11 cellular contexts compared by ENCODE assay signal in the genomic region with DNA sequence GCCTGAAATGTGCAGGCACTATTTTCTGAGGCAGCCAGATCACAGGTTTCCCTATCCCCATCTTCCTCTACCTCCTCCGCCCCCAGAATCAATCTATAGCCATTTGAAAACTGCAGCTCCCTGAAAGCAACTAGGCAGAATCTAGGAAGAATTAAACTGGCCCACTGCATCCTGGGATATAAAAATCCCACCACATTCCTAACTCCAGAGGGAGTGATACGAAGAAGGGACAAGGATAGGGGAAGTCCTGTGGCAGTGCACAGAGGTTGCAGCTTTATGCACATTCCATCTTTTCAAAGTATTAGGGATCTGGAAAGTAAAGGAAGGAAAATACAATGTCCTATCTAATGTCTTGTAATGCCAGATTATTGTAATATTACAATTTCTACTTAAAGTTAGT. TPM values are rescaled to one million over a fixed set of nuclear protein-coding genes. Genes with fewer than 3 reads are reported as not detected.
DNase-seq lines count a peak whose midpoint lies in the region; ATAC-seq and TF ChIP-seq lines count a peak whose summit lies in the region.
"Had no signal": no experiment of that assay in that cellular context is flagged by ENCODE, and none has a peak within 500 bp of the region (broad histone marks: within the 10 kb centered on the region; RNA-seq: fewer than 3 reads in every experiment).

No MANE protein-coding gene starts in this region.

- H2AK5ac ChIP-seq in neuronal stem cell (ENCODE audit: low read depth, low read length): no peak overlapping the region

- TF ChIP-seq CTCF in fibroblast of lung (conservative IDR thresholded peaks at IDR 0.05 in 1 of 2, IDR thresholded peaks at IDR 0.05 in 1 of 2; ENCODE audit: low read depth in 1 of 2, low read length in 2 of 2) (peak; percentile 15 to 53), thyroid gland (IDR thresholded peaks at IDR 0.05) (peak in 1 of 6 experiments; percentile 4)

- H2BK120ac ChIP-seq in neuronal stem cell (ENCODE audit: low read depth, low read length): no peak overlapping the region

- H3K4ac ChIP-seq in neuronal stem cell (ENCODE audit: low read length): no peak overlapping the region

- no peak overlapping the region for H3K14ac ChIP-seq in neuronal stem cell (ENCODE audit: low read length)

- no peak overlapping the region for H4K91ac ChIP-seq in neuronal stem cell (ENCODE audit: low read depth, low read length, poor library complexity)

- peak overlapping the region; percentile 39 for H3K27ac ChIP-seq in fibroblast of lung (ENCODE audit: insufficient read depth, low read length)
- no peak overlapping the region for H3K27ac ChIP-seq in neuronal stem cell (replicated peaks; ENCODE audit: low read length)
- H3K27ac ChIP-seq in thyroid gland: no peak overlapping the region

- H3K79me1 ChIP-seq in neuronal stem cell (ENCODE audit: low read depth, low read length): no peaks in the 10 kb centered on the region

- H3K27me3 ChIP-seq in fibroblast of lung (ENCODE audit: control insufficient read depth, insufficient read depth, low read length): no peaks in the 10 kb centered on the region
- peaks cover 0 to 9% (median 0%) of the 10 kb centered on the region in 3 experiments for H3K27me3 ChIP-seq in neuronal stem cell (ENCODE audit: control insufficient read depth in 3 of 3, insufficient read depth in 3 of 3, low read depth in 1 of 3, low read length in 3 of 3)
- H3K27me3 ChIP-seq in thyroid gland: no peaks in the 10 kb centered on the region

- no peak overlapping the region for H2BK12ac ChIP-seq in neuronal stem cell (ENCODE audit: low read length)

- peak overlapping the region; percentile 43 for H2AFZ ChIP-seq in fibroblast of lung (ENCODE audit: low read length)
- H2AFZ ChIP-seq in neuronal stem cell (ENCODE audit: low read length): peak overlapping the region; percentile 78

- WGBS in neuronal stem cell (ENCODE audit: extremely low coverage in 2 of 2, insufficient read length in 2 of 2, insufficient replicate concordance in 1 of 2), 2 donors: no CpG with 5 or more reads among the region's 2 CpGs
- WGBS in thyroid gland, 2 donors: 77 to 79% methylated on average over 2 of the region's 2 CpGs

- ATAC-seq in HG03108 (IDR thresholded peaks at IDR 0.05; ENCODE audit: unreplicated experiment): no peak
- no peak for ATAC-seq in HG02588 (IDR thresholded peaks at IDR 0.05; ENCODE audit: unreplicated experiment)
- ATAC-seq: activated naive CD8-positive, alpha-beta T cell treated with anti-CD3 and anti-CD28 coated beads, Interleukin-2, amount 50 U/mL, for 24 hours; left lobe of liver had no signal

- H3K9ac ChIP-seq in fibroblast of lung (ENCODE audit: insufficient read depth, low read length): no peak overlapping the region
- H3K9ac ChIP-seq in neuronal stem cell (ENCODE audit: low read depth, low read length, poor library complexity): no peak overlapping the region

- intact Hi-C loops in thyroid gland (cut with DNase I): no loop called here

- no peak overlapping the region for H2BK5ac ChIP-seq in neuronal stem cell (ENCODE audit: low read length)

- no peak overlapping the region for H4K8ac ChIP-seq in neuronal stem cell (ENCODE audit: low read depth, low read length)

- no peak overlapping the region for H3K4me2 ChIP-seq in fibroblast of lung (ENCODE audit: extremely low read depth, insufficient read depth, low read length)
- no peak overlapping the region for H3K4me2 ChIP-seq in neuronal stem cell (ENCODE audit: insufficient read depth, low read length, poor library complexity, severe bottlenecking)

- no peak overlapping the region for H3K18ac ChIP-seq in neuronal stem cell (ENCODE audit: low read length)

- H3K36me3 ChIP-seq in fibroblast of lung (ENCODE audit: control insufficient read depth, insufficient read depth, low read length) (no peaks in the 10 kb centered on the region), neuronal stem cell (replicated peaks in 1 of 2; ENCODE audit: control insufficient read depth in 2 of 2, insufficient read depth in 2 of 2, low read length in 2 of 2) (no peaks in the 10 kb centered on the region), thyroid gland (no peaks in the 10 kb centered on the region)

- DNase-seq in EL: peak; percentile 34
- peak; percentile 1 for DNase-seq in NCI-H82 treated with DMSO at 0.1 percent for 48 hours (lab: John Stamatoyannopoulos, UW; ENCODE audit: unreplicated experiment)
- peak; percentile 16 to 35 for DNase-seq in fibroblast of lung (ENCODE audit: low read depth in 2 of 2)
- DNase-seq in neuronal stem cell (ENCODE audit: low spot score): no peak
- no peak for DNase-seq in thyroid gland
- no peak for DNase-seq in NAMALWA (ENCODE audit: low spot score)
- DNase-seq: activated naive CD8-positive, alpha-beta T cell treated with anti-CD3 and anti-CD28 coated beads, Interleukin-2, amount 50 U/mL, for 24 hours; erythroblast had no signal

- no peak overlapping the region for H2BK15ac ChIP-seq in neuronal stem cell (ENCODE audit: low read length)

- TF ChIP-seq POLR2A in thyroid gland (IDR thresholded peaks at IDR 0.05): no peak

- H3K23ac ChIP-seq in neuronal stem cell (ENCODE audit: low read depth, low read length, poor library complexity): no peak overlapping the region

- H3K4me1 ChIP-seq in fibroblast of lung (ENCODE audit: control insufficient read depth, extremely low read depth, insufficient read depth, low read length): peaks cover 11% of the 10 kb centered on the region
- H3K4me1 ChIP-seq in neuronal stem cell (ENCODE audit: control insufficient read depth in 2 of 2, insufficient read depth in 1 of 2, low read depth in 1 of 2, low read length in 2 of 2): no peaks in the 10 kb centered on the region
- no peaks in the 10 kb centered on the region for H3K4me1 ChIP-seq in thyroid gland

- no peaks in the 10 kb centered on the region for H4K20me1 ChIP-seq in fibroblast of lung (ENCODE audit: control insufficient read depth, extremely low read depth, insufficient read depth, low read length)

- H3K79me2 ChIP-seq in fibroblast of lung (ENCODE audit: control insufficient read depth, insufficient read depth, low read length): no peaks in the 10 kb centered on the region

- H3K4me3 ChIP-seq in fibroblast of lung (replicated peaks in 1 of 4; ENCODE audit: control extremely low read depth in 1 of 4, insufficient read depth in 1 of 4, low read depth in 3 of 4, low read length in 4 of 4) (no peak overlapping the region), neuronal stem cell (ENCODE audit: low read length in 2 of 2) (no peak overlapping the region), thyroid gland (replicated peaks in 1 of 3) (no peak overlapping the region)

- H3K9me3 ChIP-seq in fibroblast of lung (ENCODE audit: control insufficient read depth, insufficient read depth, low read depth, low read length) (no peaks in the 10 kb centered on the region), neuronal stem cell (replicated peaks in 1 of 2; ENCODE audit: control insufficient read depth in 2 of 2, insufficient read depth in 1 of 2, low read depth in 1 of 2, low read length in 2 of 2) (no peaks in the 10 kb centered on the region), thyroid gland (no peaks in the 10 kb centered on the region)

RNA-seq across cellular contexts. Expression of gene HERC3, which starts 18.3 kb away (rescaled TPM):
- total RNA-seq in fibroblast of lung (12.1 and 27.6 TPM in 2 replicates), thyroid gland (10 to 100 TPM; 37.4 to 75.4 (median 47.8) TPM)
- 22.9 and 24.5 TPM in 2 replicates for polyA plus RNA-seq in fibroblast of lung
- 13.7 and 15.7 TPM in 2 replicates for polyA plus RNA-seq in fibroblast of lung (2012)
- 19.3 and 53.2 TPM in 2 replicates for polyA minus RNA-seq in fibroblast of lung (ENCODE audit: low replicate concordance)
- 2.1 TPM for polyA plus RNA-seq in neuronal stem cell (2013, experiment 1 of 2)
- 2.0 TPM for polyA plus RNA-seq in neuronal stem cell (2013, experiment 2 of 2)

RNA-seq across cellular contexts. Expression of gene PYURF, which starts 50.4 kb away (rescaled TPM):
- total RNA-seq in fibroblast of lung (98.1 and 102 TPM in 2 replicates), thyroid gland (100 to 1,000 TPM in 2 of 4 donors, 10 to 100 TPM in 2; 84.7 to 154 (median 98.0) TPM)
- polyA plus RNA-seq in fibroblast of lung: 82.2 and 91.3 TPM in 2 replicates
- polyA plus RNA-seq in fibroblast of lung (2012): 86.4 and 90.3 TPM in 2 replicates
- 7.7 and 7.9 TPM in 2 replicates for polyA minus RNA-seq in fibroblast of lung (ENCODE audit: low replicate concordance)
- 81.0 TPM for polyA plus RNA-seq in neuronal stem cell (2013, experiment 1 of 2)
- polyA plus RNA-seq in neuronal stem cell (2013, experiment 2 of 2): 82.5 TPM

Comparison
In these comparisons a context has a peak if more than half of its experiments do, and no peak if none do; other contexts are left out.
1. DNase-seq: peak in EL (single experiment), NCI-H82 treated with DMSO at 0.1 percent for 48 hours (single experiment) and fibroblast of lung (2 of 2); none in neuronal stem cell (single experiment), thyroid gland (0 of 2) and NAMALWA (single experiment).